2 cellular contexts compared by ENCODE assay signal in the genomic region with DNA sequence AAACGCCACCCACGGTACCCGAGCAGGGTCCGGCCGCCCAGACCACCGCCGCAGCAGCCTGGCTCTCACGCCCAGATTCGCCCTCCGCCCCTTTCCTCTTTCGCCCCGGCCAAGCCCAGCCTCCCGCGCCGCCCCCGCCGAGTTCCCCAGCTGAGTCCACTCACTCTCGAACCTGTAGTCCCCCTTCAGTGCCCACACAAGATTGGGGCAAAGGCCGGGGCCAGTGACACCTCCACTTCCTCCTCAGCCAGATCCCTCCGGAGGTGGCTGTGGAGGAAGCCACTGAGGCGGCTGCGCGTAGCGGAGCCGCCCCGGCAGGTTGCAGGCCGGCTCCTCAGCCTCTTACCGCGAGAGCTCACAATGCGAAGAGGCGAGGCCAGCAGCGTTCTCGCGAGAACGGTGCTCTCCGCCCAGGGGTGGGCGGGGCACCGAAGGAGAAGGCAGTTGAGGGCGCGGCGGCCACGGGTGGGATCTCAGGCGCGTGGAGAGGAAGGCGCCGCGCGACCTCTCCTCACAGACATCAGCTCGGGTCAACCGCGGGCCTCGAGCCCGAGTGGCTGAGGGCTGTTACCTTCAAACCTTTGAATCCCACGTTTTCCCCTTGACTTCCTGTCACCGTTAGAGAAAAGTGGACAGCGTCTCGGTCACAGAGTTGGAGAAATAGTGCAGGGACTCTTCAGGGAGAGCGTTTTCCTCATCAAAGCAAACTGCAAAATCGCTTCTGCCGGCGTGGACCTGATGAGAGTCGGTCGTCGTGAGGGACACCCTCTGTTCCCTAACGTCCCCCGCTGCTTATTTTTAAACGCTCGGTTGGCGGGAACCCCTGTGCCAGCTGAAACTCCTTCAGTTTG.
TF ChIP-seq lines count a peak whose summit lies in the region.

A gene (minus strand): TSS at position 295 of the 851 bp plus-strand sequence. CDS start 18,098 bp downstream, outside the sequence.

TF ChIP-seq in IMR-90, 13 proteins besides CTCF, POLR2A, EP300 and RAD21:
- TF ChIP-seq MXI1 (IDR thresholded peaks at IDR 0.05; ENCODE audit: borderline replicate concordance, low read depth, low read length) (peak; percentile 89), BHLHE40 (IDR thresholded peaks at IDR 0.05; ENCODE audit: low read depth, low read length) (no peak), MAZ (IDR thresholded peaks at IDR 0.05; ENCODE audit: borderline replicate concordance, low read depth, low read length) (peak; percentile 87; the same call in 1 of the 2 replicates)
TF ChIP-seq in IMR-90: peak in this region for 2.

TF ChIP-seq in endothelial cell of umbilical vein, 7 proteins besides CTCF, POLR2A, EP300 and RAD21:
- TF ChIP-seq POLR2AphosphoS5 (IDR thresholded peaks at IDR 0.05; ENCODE audit: insufficient read depth, low read depth, low read length) (peak; percentile 91), FOS (IDR thresholded peaks at IDR 0.05; ENCODE audit: borderline replicate concordance, insufficient read depth, low read length) (no peak), JUN (IDR thresholded peaks at IDR 0.05; ENCODE audit: borderline replicate concordance, insufficient read depth, insufficient read length, low read depth) (no peak)
- TF ChIP-seq, protein P1, sequence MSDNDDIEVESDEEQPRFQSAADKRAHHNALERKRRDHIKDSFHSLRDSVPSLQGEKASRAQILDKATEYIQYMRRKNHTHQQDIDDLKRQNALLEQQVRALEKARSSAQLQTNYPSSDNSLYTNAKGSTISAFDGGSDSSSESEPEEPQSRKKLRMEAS (IDR thresholded peaks at IDR 0.05; ENCODE audit: insufficient read depth, insufficient read length), result peak; percentile 3
